ENCODE assay signal across 1 cellular context in the genomic region with DNA sequence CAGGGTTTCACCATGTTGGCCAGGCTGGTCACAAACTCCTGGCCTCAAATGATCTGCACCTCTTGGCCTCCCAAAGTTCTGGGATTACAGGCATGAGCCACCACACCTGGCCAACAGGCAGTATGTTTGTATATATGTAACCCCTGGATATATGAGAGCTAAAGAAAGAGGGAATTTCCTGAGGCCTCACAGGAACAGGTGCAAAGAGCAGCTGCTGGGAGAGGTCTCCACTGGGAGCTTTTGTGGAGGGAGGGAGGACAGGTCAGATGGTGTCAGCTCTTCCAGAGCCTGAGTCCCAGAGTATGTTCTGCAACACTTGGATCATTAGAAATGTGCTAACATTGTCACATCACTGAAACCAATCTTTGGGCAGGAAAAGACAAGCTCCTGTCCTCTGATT.
A peak's percentile ranks its signal among the peaks of the same experiment; 100 is the strongest.
TF ChIP-seq lines count a peak whose summit lies in the region.

No MANE protein-coding gene starts in this region.

TF ChIP-seq in HepG2, 621 proteins besides CTCF, POLR2A, EP300 and RAD21 (continued from another document and continues in another):
- TF ChIP-seq PRDM10 (CRISPR knock-in tag; IDR thresholded peaks at IDR 0.05; ENCODE audit: low read depth) (no peak), JDP2 (CRISPR knock-in tag; IDR thresholded peaks at IDR 0.05; ENCODE audit: borderline replicate concordance) (no peak), ZNF773 (CRISPR knock-in tag; IDR thresholded peaks at IDR 0.05; ENCODE audit: borderline replicate concordance) (no peak), POLR2AphosphoS5 (IDR thresholded peaks at IDR 0.05; ENCODE audit: low read depth, low read length) (no peak), PRPF4 (IDR thresholded peaks at IDR 0.05; ENCODE audit: low read depth, low read length, poor library complexity, severe bottlenecking) (no peak), ZBTB7A (CRISPR knock-in tag; IDR thresholded peaks at IDR 0.05) (no peak), ZNF883 (CRISPR knock-in tag; IDR thresholded peaks at IDR 0.05; ENCODE audit: not compliant biosample characterization) (no peak), PHF21A (CRISPR knock-in tag; IDR thresholded peaks at IDR 0.05) (peak; percentile 86), ADNP (CRISPR knock-in tag; IDR thresholded peaks at IDR 0.05) (no peak), GATAD2A (CRISPR knock-in tag; IDR thresholded peaks at IDR 0.05) (peak; percentile 32; the same call in 1 of the 2 replicates), HOXD1 (CRISPR knock-in tag; IDR thresholded peaks at IDR 0.05) (no peak), MLLT10 (CRISPR knock-in tag; IDR thresholded peaks at IDR 0.05) (no peak), HDAC2 (CRISPR knock-in tag; IDR thresholded peaks at IDR 0.05) (peak; percentile 18; the same call in 1 of the 2 replicates), HOXA9 (CRISPR knock-in tag; IDR thresholded peaks at IDR 0.05; ENCODE audit: borderline replicate concordance) (no peak), SALL1 (CRISPR knock-in tag; IDR thresholded peaks at IDR 0.05) (peak; percentile 62), KDM5A (IDR thresholded peaks at IDR 0.05; ENCODE audit: borderline replicate concordance, low read length) (no peak), ZNF629 (CRISPR knock-in tag; conservative IDR thresholded peaks at IDR 0.05) (no peak), SRSF4 (IDR thresholded peaks at IDR 0.05; ENCODE audit: low read depth, low read length, poor library complexity, severe bottlenecking) (no peak), ZBTB44 (CRISPR knock-in tag; IDR thresholded peaks at IDR 0.05) (no peak), U2AF2 (IDR thresholded peaks at IDR 0.05; ENCODE audit: low read depth, low read length) (no peak), ZNF121 (CRISPR knock-in tag; IDR thresholded peaks at IDR 0.05) (no peak), KAT8 (CRISPR knock-in tag; IDR thresholded peaks at IDR 0.05) (no peak), ZFX (CRISPR knock-in tag; IDR thresholded peaks at IDR 0.05; ENCODE audit: low read depth) (peak; percentile 35; the same call in 1 of the 2 replicates), CAMTA2 (CRISPR knock-in tag; IDR thresholded peaks at IDR 0.05; ENCODE audit: borderline replicate concordance) (no peak), KMT2A (CRISPR knock-in tag; IDR thresholded peaks at IDR 0.05) (no peak), LRRFIP1 (CRISPR knock-in tag; conservative IDR thresholded peaks at IDR 0.05) (no peak), PPARG (CRISPR knock-in tag; conservative IDR thresholded peaks at IDR 0.05) (no peak), ZNF431 (CRISPR knock-in tag; IDR thresholded peaks at IDR 0.05; ENCODE audit: borderline replicate concordance, low read depth) (0 out of 2 replicates have a peak, but pooled peaks have one; percentile 44), ZBTB49 (CRISPR knock-in tag; IDR thresholded peaks at IDR 0.05; ENCODE audit: borderline replicate concordance) (no peak), ZNF263 (CRISPR knock-in tag; IDR thresholded peaks at IDR 0.05) (no peak), ZNF274 (CRISPR knock-in tag; IDR thresholded peaks at IDR 0.05) (no peak), SNRNP70 (IDR thresholded peaks at IDR 0.05; ENCODE audit: low read depth, low read length) (no peak), HNF4A (CRISPR knock-in tag; IDR thresholded peaks at IDR 0.05) (peak; percentile 71), ZNF331 (CRISPR knock-in tag; IDR thresholded peaks at IDR 0.05) (no peak; the same call in 1 of the 2 replicates), ZNF430 (CRISPR knock-in tag; IDR thresholded peaks at IDR 0.05) (peak; percentile 60; the same call in 1 of the 2 replicates), LCORL (IDR thresholded peaks at IDR 0.05) (no peak), LCORL (CRISPR knock-in tag; IDR thresholded peaks at IDR 0.05) (peak; percentile 27; the same call in 1 of the 2 replicates), ZNF446 (CRISPR knock-in tag; IDR thresholded peaks at IDR 0.05) (no peak), ZNF235 (CRISPR knock-in tag; IDR thresholded peaks at IDR 0.05; ENCODE audit: borderline replicate concordance) (no peak), ZNF460 (CRISPR knock-in tag; IDR thresholded peaks at IDR 0.05; ENCODE audit: borderline replicate concordance) (peak; percentile 93), ARNTL (CRISPR knock-in tag; IDR thresholded peaks at IDR 0.05) (no peak), ZNF264 (CRISPR knock-in tag; IDR thresholded peaks at IDR 0.05) (no peak), ZNF770 (CRISPR knock-in tag; IDR thresholded peaks at IDR 0.05) (peak; percentile 58; the same call in 1 of the 2 replicates), FOXA1 (IDR thresholded peaks at IDR 0.05) (no peak), FOXA1 (CRISPR knock-in tag; IDR thresholded peaks at IDR 0.05) (no peak), PITX1 (CRISPR knock-in tag; IDR thresholded peaks at IDR 0.05) (peak; percentile 25; the same call in 1 of the 2 replicates)
- TF ChIP-seq, protein P1, sequence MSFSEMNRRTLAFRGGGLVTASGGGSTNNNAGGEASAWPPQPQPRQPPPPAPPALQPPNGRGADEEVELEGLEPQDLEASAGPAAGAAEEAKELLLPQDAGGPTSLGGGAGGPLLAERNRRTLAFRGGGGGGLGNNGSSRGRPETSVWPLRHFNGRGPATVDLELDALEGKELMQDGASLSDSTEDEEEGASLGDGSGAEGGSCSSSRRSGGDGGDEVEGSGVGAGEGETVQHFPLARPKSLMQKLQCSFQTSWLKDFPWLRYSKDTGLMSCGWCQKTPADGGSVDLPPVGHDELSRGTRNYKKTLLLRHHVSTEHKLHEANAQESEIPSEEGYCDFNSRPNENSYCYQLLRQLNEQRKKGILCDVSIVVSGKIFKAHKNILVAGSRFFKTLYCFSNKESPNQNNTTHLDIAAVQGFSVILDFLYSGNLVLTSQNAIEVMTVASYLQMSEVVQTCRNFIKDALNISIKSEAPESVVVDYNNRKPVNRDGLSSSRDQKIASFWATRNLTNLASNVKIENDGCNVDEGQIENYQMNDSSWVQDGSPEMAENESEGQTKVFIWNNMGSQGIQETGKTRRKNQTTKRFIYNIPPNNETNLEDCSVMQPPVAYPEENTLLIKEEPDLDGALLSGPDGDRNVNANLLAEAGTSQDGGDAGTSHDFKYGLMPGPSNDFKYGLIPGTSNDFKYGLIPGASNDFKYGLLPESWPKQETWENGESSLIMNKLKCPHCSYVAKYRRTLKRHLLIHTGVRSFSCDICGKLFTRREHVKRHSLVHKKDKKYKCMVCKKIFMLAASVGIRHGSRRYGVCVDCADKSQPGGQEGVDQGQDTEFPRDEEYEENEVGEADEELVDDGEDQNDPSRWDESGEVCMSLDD (CRISPR knock-in tag; IDR thresholded peaks at IDR 0.05; ENCODE audit: borderline replicate concordance), result no peak
- TF ChIP-seq, protein P2, sequence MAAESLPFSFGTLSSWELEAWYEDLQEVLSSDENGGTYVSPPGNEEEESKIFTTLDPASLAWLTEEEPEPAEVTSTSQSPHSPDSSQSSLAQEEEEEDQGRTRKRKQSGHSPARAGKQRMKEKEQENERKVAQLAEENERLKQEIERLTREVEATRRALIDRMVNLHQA (CRISPR knock-in tag; IDR thresholded peaks at IDR 0.05), result no peak
- TF ChIP-seq, protein P3, sequence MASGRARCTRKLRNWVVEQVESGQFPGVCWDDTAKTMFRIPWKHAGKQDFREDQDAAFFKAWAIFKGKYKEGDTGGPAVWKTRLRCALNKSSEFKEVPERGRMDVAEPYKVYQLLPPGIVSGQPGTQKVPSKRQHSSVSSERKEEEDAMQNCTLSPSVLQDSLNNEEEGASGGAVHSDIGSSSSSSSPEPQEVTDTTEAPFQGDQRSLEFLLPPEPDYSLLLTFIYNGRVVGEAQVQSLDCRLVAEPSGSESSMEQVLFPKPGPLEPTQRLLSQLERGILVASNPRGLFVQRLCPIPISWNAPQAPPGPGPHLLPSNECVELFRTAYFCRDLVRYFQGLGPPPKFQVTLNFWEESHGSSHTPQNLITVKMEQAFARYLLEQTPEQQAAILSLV (CRISPR knock-in tag; IDR thresholded peaks at IDR 0.05; ENCODE audit: borderline replicate concordance), result no peak
